22 cellular contexts compared by ENCODE assay signal in genomic region chr17:64531955-64532371, GRCh38. TPM values are rescaled to one million over a fixed set of nuclear protein-coding genes. Genes with fewer than 3 reads are reported as not detected.
A peak's percentile ranks its signal among the peaks of the same experiment; 100 is the strongest.
DNase-seq lines count a peak whose midpoint lies in the region; ATAC-seq, FAIRE-seq and TF ChIP-seq lines count a peak whose summit lies in the region.
"Had no signal": no experiment of that assay in that cellular context is flagged by ENCODE, and none has a peak within 500 bp of the region (broad histone marks: within the 10 kb centered on the region; RNA-seq: fewer than 3 reads in every experiment).

No MANE protein-coding gene starts in this region.

- H3K27me3 ChIP-seq in adipocyte (replicated peaks; ENCODE audit: control insufficient read depth, insufficient read depth, low read length) (no peaks in the 10 kb centered on the region), left lung (no peaks in the 10 kb centered on the region), testis (no peaks in the 10 kb centered on the region)

- no peak for TF ChIP-seq CTCF in activated CD8-positive, alpha-beta T cell treated with anti-CD3 and anti-CD28 coated beads for 36 hours (IDR thresholded peaks at IDR 0.05)
- TF ChIP-seq CTCF in left lung (IDR thresholded peaks at IDR 0.05) (no peak), testis (IDR thresholded peaks at IDR 0.05) (no peak)

- H3K27ac ChIP-seq in left lung (peak overlapping the region in 1 of 2 donors; percentile 8), testis (peak overlapping the region; percentile 5 to 22)
- H3K27ac ChIP-seq: C4-2B, psoas muscle, RWPE1 had no signal

- TF ChIP-seq POLR2A in testis (IDR thresholded peaks at IDR 0.05): no peak

- H3K9me3 ChIP-seq in adipocyte (ENCODE audit: control insufficient read depth, low read length) (no peaks in the 10 kb centered on the region), left lung (no peaks in the 10 kb centered on the region), testis (no peaks in the 10 kb centered on the region)
- H3K9me3 ChIP-seq: psoas muscle had no signal

- no peak for DNase-seq in activated CD8-positive, alpha-beta T cell treated with anti-CD3 and anti-CD28 coated beads for 36 hours
- DNase-seq in activated CD8-positive, alpha-beta T cell treated with anti-CD3 and anti-CD28 coated beads, Interleukin-2, amount 10 ng/mL, durations not matched to agents 7 days and 5 days: no peak
- DNase-seq in adipocyte (ENCODE audit: low read depth) (peak; percentile 20), left lung (no peak), testis (peak; percentile 43), cerebellar cortex (ENCODE audit: low spot score) (no peak), frontal cortex (ENCODE audit: low spot score in 2 of 2) (no peak)
- DNase-seq in stimulated activated CD4-positive, alpha-beta T cell treated with anti-CD3 and anti-CD28 coated beads, Interleukin-4, amount 100 ng/mL, for 4 hours: no peak
- DNase-seq: 8988T; activated CD4-positive, CD25-positive, alpha-beta regulatory T cell treated with anti-CD3 and anti-CD28 coated beads, Interleukin-2, amount 50 U/mL, for 72 hours; NCI-H1417 treated with DMSO at 0.1 percent for 48 hours; NCI-H524 treated with DMSO at 0.1 percent for 48 hours; psoas muscle; small intestine; stimulated activated CD4-positive, alpha-beta T cell treated with anti-CD3 and anti-CD28 coated beads, Interleukin-2, amount 100 ng/mL, for 48 hours; stimulated activated naive CD8-positive, alpha-beta T cell treated with anti-CD3 and anti-CD28 coated beads, Interleukin-15, amount 100 ng/mL, for 72 hours; trophoblast cell had no signal

- peak overlapping the region; percentile 30 for H3K27ac Mint-ChIP-seq in activated CD8-positive, alpha-beta T cell treated with anti-CD3 and anti-CD28 coated beads for 36 hours
- H3K27ac Mint-ChIP-seq in activated CD8-positive, alpha-beta T cell treated with anti-CD3 and anti-CD28 coated beads, Interleukin-2, amount 10 ng/mL, durations not matched to agents 7 days and 5 days: no peak overlapping the region
- H3K27ac Mint-ChIP-seq: mesothelial cell of epicardium; stimulated activated naive CD8-positive, alpha-beta T cell treated with anti-CD3 and anti-CD28 coated beads, Interleukin-15, amount 100 ng/mL, for 72 hours had no signal

- H3K4me3 Mint-ChIP-seq in activated CD8-positive, alpha-beta T cell treated with anti-CD3 and anti-CD28 coated beads for 36 hours: no peak overlapping the region
- H3K4me3 Mint-ChIP-seq in activated CD8-positive, alpha-beta T cell treated with anti-CD3 and anti-CD28 coated beads, Interleukin-2, amount 10 ng/mL, durations not matched to agents 7 days and 5 days: no peak overlapping the region
- H3K4me3 Mint-ChIP-seq: activated T-helper 17 cell treated with anti-CD3 and anti-CD28 coated beads, Interleukin-2, amount 50 U/mL, for 72 hours; mesothelial cell of epicardium; neural crest cell; stimulated activated naive CD8-positive, alpha-beta T cell treated with anti-CD3 and anti-CD28 coated beads, Interleukin-15, amount 100 ng/mL, for 72 hours had no signal

- WGBS in testis, 2 donors: 37 to 43% methylated on average over 5 of the region's 5 CpGs

- peaks cover 98% of the 10 kb centered on the region for H3K36me3 ChIP-seq in adipocyte (ENCODE audit: control insufficient read depth, insufficient read depth, low read length, severe bottlenecking)
- H3K36me3 ChIP-seq in left lung: peaks cover 0 to 97% of the 10 kb centered on the region in 2 donors
- H3K36me3 ChIP-seq in testis (ENCODE audit: low read depth, missing control alignments): no peaks in the 10 kb centered on the region

- H3K4me3 ChIP-seq in adipocyte (ENCODE audit: low read length) (no peak overlapping the region), left lung (no peak overlapping the region), testis (no peak overlapping the region)
- H3K4me3 ChIP-seq: psoas muscle had no signal

- H3K9me3 Mint-ChIP-seq in activated CD8-positive, alpha-beta T cell treated with anti-CD3 and anti-CD28 coated beads for 36 hours: no peaks in the 10 kb centered on the region
- no peaks in the 10 kb centered on the region for H3K9me3 Mint-ChIP-seq in activated CD8-positive, alpha-beta T cell treated with anti-CD3 and anti-CD28 coated beads, Interleukin-2, amount 10 ng/mL, durations not matched to agents 7 days and 5 days (ENCODE audit: insufficient read depth)
- H3K9me3 Mint-ChIP-seq: activated T-helper 17 cell treated with anti-CD3 and anti-CD28 coated beads, Interleukin-2, amount 50 U/mL, for 72 hours; mesothelial cell of epicardium; neural crest cell; stimulated activated naive CD8-positive, alpha-beta T cell treated with anti-CD3 and anti-CD28 coated beads, Interleukin-15, amount 100 ng/mL, for 72 hours had no signal

- intact Hi-C loops in activated CD8-positive, alpha-beta T cell treated with anti-CD3 and anti-CD28 coated beads for 36 hours (cut with micrococcal nuclease): no loop called here
- intact Hi-C loops in left lung (cut with DNase I) (no loop called here), testis (cut with DNase I; ENCODE audit: low total_unique reads) (no loop called here)

- peaks cover 12% of the 10 kb centered on the region for H3K4me1 Mint-ChIP-seq in activated CD8-positive, alpha-beta T cell treated with anti-CD3 and anti-CD28 coated beads for 36 hours (ENCODE audit: low read depth)
- no peaks in the 10 kb centered on the region for H3K4me1 Mint-ChIP-seq in activated CD8-positive, alpha-beta T cell treated with anti-CD3 and anti-CD28 coated beads, Interleukin-2, amount 10 ng/mL, durations not matched to agents 7 days and 5 days (ENCODE audit: low read depth)
- H3K4me1 Mint-ChIP-seq: activated T-helper 17 cell treated with anti-CD3 and anti-CD28 coated beads, Interleukin-2, amount 50 U/mL, for 72 hours; mesothelial cell of epicardium; neural crest cell had no signal

- no peaks in the 10 kb centered on the region for H3K27me3 Mint-ChIP-seq in activated CD8-positive, alpha-beta T cell treated with anti-CD3 and anti-CD28 coated beads for 36 hours
- H3K27me3 Mint-ChIP-seq in activated CD8-positive, alpha-beta T cell treated with anti-CD3 and anti-CD28 coated beads, Interleukin-2, amount 10 ng/mL, durations not matched to agents 7 days and 5 days (ENCODE audit: low read depth): no peaks in the 10 kb centered on the region
- H3K27me3 Mint-ChIP-seq: activated T-helper 17 cell treated with anti-CD3 and anti-CD28 coated beads, Interleukin-2, amount 50 U/mL, for 72 hours; stimulated activated naive CD8-positive, alpha-beta T cell treated with anti-CD3 and anti-CD28 coated beads, Interleukin-15, amount 100 ng/mL, for 72 hours had no signal

- H3K36me3 Mint-ChIP-seq in activated CD8-positive, alpha-beta T cell treated with anti-CD3 and anti-CD28 coated beads for 36 hours (ENCODE audit: low read depth): peaks cover 44% of the 10 kb centered on the region
- H3K36me3 Mint-ChIP-seq in activated CD8-positive, alpha-beta T cell treated with anti-CD3 and anti-CD28 coated beads, Interleukin-2, amount 10 ng/mL, durations not matched to agents 7 days and 5 days (ENCODE audit: low read depth): peaks cover 67% of the 10 kb centered on the region

- CTCF ChIA-PET in activated CD8-positive, alpha-beta T cell treated with anti-CD3 and anti-CD28 coated beads for 36 hours (lab: Charles Lee): interaction anchor here (2.8 to 3.2 kb wide), 2 partner anchors 13 to 118 kb away, joined by 11 to 19 read pairs; no protein-coding TSS in a partner anchor
- CTCF ChIA-PET in activated CD8-positive, alpha-beta T cell treated with anti-CD3 and anti-CD28 coated beads, Interleukin-2, amount 10 ng/mL, durations not matched to agents 7 days and 5 days (lab: Charles Lee): interaction anchor here (0.9 to 1.0 kb wide), 2 partner anchors 13 to 117 kb away, joined by 3 read pairs; no protein-coding TSS in a partner anchor

- no peak for FAIRE-seq in frontal cortex (lab: Jason Lieb, UNC)
- FAIRE-seq: small intestine had no signal

- H3K9ac ChIP-seq in adipocyte (ENCODE audit: low read length): no peak overlapping the region

- no peak for ATAC-seq in activated CD8-positive, alpha-beta T cell treated with anti-CD3 and anti-CD28 coated beads for 36 hours
- no peak for ATAC-seq in activated CD8-positive, alpha-beta T cell treated with anti-CD3 and anti-CD28 coated beads, Interleukin-2, amount 10 ng/mL, durations not matched to agents 7 days and 5 days
- peak; percentile 80 for ATAC-seq in left lung
- ATAC-seq: activated T-helper 17 cell treated with anti-CD3 and anti-CD28 coated beads, Interleukin-2, amount 50 U/mL, for 72 hours; psoas muscle; stimulated activated naive CD8-positive, alpha-beta T cell treated with anti-CD3 and anti-CD28 coated beads, Interleukin-15, amount 100 ng/mL, for 72 hours had no signal

- H3K4me1 ChIP-seq in adipocyte (ENCODE audit: control insufficient read depth, insufficient read depth, low read length) (peaks cover 17% of the 10 kb centered on the region), left lung (no peaks in the 10 kb centered on the region), testis (peaks cover 23% of the 10 kb centered on the region)
- H3K4me1 ChIP-seq: psoas muscle had no signal

- POLR2A ChIA-PET in activated CD8-positive, alpha-beta T cell treated with anti-CD3 and anti-CD28 coated beads for 36 hours (lab: Charles Lee): interaction anchor here (1.1 to 1.4 kb wide), 3 partner anchors 17 to 51 kb away, joined by 3 to 4 read pairs (median 4); no protein-coding TSS in a partner anchor
- POLR2A ChIA-PET in activated CD8-positive, alpha-beta T cell treated with anti-CD3 and anti-CD28 coated beads, Interleukin-2, amount 10 ng/mL, durations not matched to agents 7 days and 5 days (lab: Charles Lee): interaction anchor here (0.8 kb wide), 1 partner anchor 25 kb away, joined by 4 read pairs; the partner anchor contains the start of gene CEP95

RNA-seq across cellular contexts. Expression of gene CEP95, which starts 25.2 kb away (rescaled TPM):
- 10 to 100 TPM; 45.2 to 45.7 TPM for total RNA-seq in activated CD8-positive, alpha-beta T cell treated with anti-CD3 and anti-CD28 coated beads for 36 hours
- 10 to 100 TPM; 49.2 to 51.7 TPM for total RNA-seq in activated CD8-positive, alpha-beta T cell treated with anti-CD3 and anti-CD28 coated beads, Interleukin-2, amount 10 ng/mL, durations not matched to agents 7 days and 5 days
- total RNA-seq in left lung (10 to 100 TPM; 21.2 to 26.3 TPM), testis (10 to 100 TPM; 73.6 to 93.5 TPM), frontal cortex (88.0 TPM)
- polyA plus RNA-seq in testis (ENCODE audit: insufficient read depth, low read depth, low replicate concordance): 54.1 TPM

RNA-seq across cellular contexts. Expression of gene DDX5, which starts 25.9 kb away (rescaled TPM):
- 100 to 1,000 TPM; 632 to 668 TPM for total RNA-seq in activated CD8-positive, alpha-beta T cell treated with anti-CD3 and anti-CD28 coated beads for 36 hours
- 100 to 1,000 TPM; 853 to 855 TPM for total RNA-seq in activated CD8-positive, alpha-beta T cell treated with anti-CD3 and anti-CD28 coated beads, Interleukin-2, amount 10 ng/mL, durations not matched to agents 7 days and 5 days
- total RNA-seq in left lung: 100 to 1,000 TPM; 712 to 729 TPM
- total RNA-seq in testis: 100 to 1,000 TPM; 557 to 697 TPM
- 516 TPM for polyA plus RNA-seq in testis (ENCODE audit: insufficient read depth, low read depth, low replicate concordance)
- total RNA-seq in frontal cortex: 416 TPM

RNA-seq across cellular contexts. Expression of gene POLG2, which starts 35.1 kb away (rescaled TPM):
- total RNA-seq in activated CD8-positive, alpha-beta T cell treated with anti-CD3 and anti-CD28 coated beads for 36 hours: 10 to 100 TPM; 37.3 to 41.1 TPM
- total RNA-seq in activated CD8-positive, alpha-beta T cell treated with anti-CD3 and anti-CD28 coated beads, Interleukin-2, amount 10 ng/mL, durations not matched to agents 7 days and 5 days: 10 to 100 TPM; 31.3 to 33.7 TPM
- total RNA-seq in left lung (10 to 100 TPM; 12.6 to 12.8 TPM), testis (10 to 100 TPM; 19.0 to 29.7 TPM), frontal cortex (13.5 TPM)
- 47.1 TPM for polyA plus RNA-seq in testis (ENCODE audit: insufficient read depth, low read depth, low replicate concordance)

Comparison
In these comparisons a context has a peak if more than half of its experiments do, and no peak if none do; other contexts are left out.
1. DNase-seq: peak in adipocyte (single experiment) and testis (single experiment); none in activated CD8-positive, alpha-beta T cell treated with anti-CD3 and anti-CD28 coated beads for 36 hours (single experiment), activated CD8-positive, alpha-beta T cell treated with anti-CD3 and anti-CD28 coated beads, Interleukin-2, amount 10 ng/mL, durations not matched to agents 7 days and 5 days (single experiment), left lung (0 of 2), stimulated activated CD4-positive, alpha-beta T cell treated with anti-CD3 and anti-CD28 coated beads, Interleukin-4, amount 100 ng/mL, for 4 hours (0 of 2), cerebellar cortex (single experiment) and frontal cortex (0 of 2).